ENCODE assay signal across 1 cellular context in genomic region chr3:172696357-172696756, GRCh38.
TF ChIP-seq lines count a peak whose summit lies in the region.

No MANE protein-coding gene starts in this region.

TF ChIP-seq in HepG2, 621 proteins besides CTCF, POLR2A, EP300 and RAD21 (continued from another document and continues in another):
- TF ChIP-seq, protein P1, sequence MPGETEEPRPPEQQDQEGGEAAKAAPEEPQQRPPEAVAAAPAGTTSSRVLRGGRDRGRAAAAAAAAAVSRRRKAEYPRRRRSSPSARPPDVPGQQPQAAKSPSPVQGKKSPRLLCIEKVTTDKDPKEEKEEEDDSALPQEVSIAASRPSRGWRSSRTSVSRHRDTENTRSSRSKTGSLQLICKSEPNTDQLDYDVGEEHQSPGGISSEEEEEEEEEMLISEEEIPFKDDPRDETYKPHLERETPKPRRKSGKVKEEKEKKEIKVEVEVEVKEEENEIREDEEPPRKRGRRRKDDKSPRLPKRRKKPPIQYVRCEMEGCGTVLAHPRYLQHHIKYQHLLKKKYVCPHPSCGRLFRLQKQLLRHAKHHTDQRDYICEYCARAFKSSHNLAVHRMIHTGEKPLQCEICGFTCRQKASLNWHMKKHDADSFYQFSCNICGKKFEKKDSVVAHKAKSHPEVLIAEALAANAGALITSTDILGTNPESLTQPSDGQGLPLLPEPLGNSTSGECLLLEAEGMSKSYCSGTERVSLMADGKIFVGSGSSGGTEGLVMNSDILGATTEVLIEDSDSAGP (CRISPR knock-in tag; IDR thresholded peaks at IDR 0.05; ENCODE audit: borderline replicate concordance), result no peak
- TF ChIP-seq ZNF839 (CRISPR knock-in tag; IDR thresholded peaks at IDR 0.05; ENCODE audit: borderline replicate concordance) (no peak), BHLHE40 (IDR thresholded peaks at IDR 0.05; ENCODE audit: low read length) (no peak), FOXP1 (IDR thresholded peaks at IDR 0.05) (peak; percentile 68), FOXP1 (CRISPR knock-in tag; IDR thresholded peaks at IDR 0.05) (peak; percentile 92), ZNF335 (CRISPR knock-in tag; IDR thresholded peaks at IDR 0.05) (peak; percentile 64; the same call in 1 of the 2 replicates), GABPB1 (CRISPR knock-in tag; IDR thresholded peaks at IDR 0.05) (no peak), RBM22 (optimal IDR thresholded peaks at IDR 0.05; ENCODE audit: low read length) (no peak), STAG1 (CRISPR knock-in tag; IDR thresholded peaks at IDR 0.05) (no peak), RERE (CRISPR knock-in tag; IDR thresholded peaks at IDR 0.05; ENCODE audit: low read depth) (peak; percentile 75; the same call in 1 of the 2 replicates), CEBPG (CRISPR knock-in tag; IDR thresholded peaks at IDR 0.05) (peak; percentile 99), ZNF878 (CRISPR knock-in tag; IDR thresholded peaks at IDR 0.05) (no peak), MTF1 (CRISPR knock-in tag; IDR thresholded peaks at IDR 0.05) (no peak), ZNF749 (CRISPR knock-in tag; IDR thresholded peaks at IDR 0.05; ENCODE audit: borderline replicate concordance) (no peak), ATF1 (CRISPR knock-in tag; IDR thresholded peaks at IDR 0.05) (peak; percentile 50; the same call in 1 of the 2 replicates), IKZF5 (CRISPR knock-in tag; IDR thresholded peaks at IDR 0.05) (peak; percentile 73), GLI4 (CRISPR knock-in tag; IDR thresholded peaks at IDR 0.05; ENCODE audit: borderline replicate concordance) (no peak), ZNF260 (CRISPR knock-in tag; IDR thresholded peaks at IDR 0.05; ENCODE audit: borderline replicate concordance, low read depth) (no peak), PRPF4 (IDR thresholded peaks at IDR 0.05; ENCODE audit: low read depth, low read length, poor library complexity, severe bottlenecking) (no peak), NFRKB (IDR thresholded peaks at IDR 0.05) (no peak), SAFB2 (CRISPR knock-in tag; IDR thresholded peaks at IDR 0.05; ENCODE audit: borderline replicate concordance, low read depth) (no peak), RARA (CRISPR knock-in tag; IDR thresholded peaks at IDR 0.05) (peak; percentile 96), HNF1A (IDR thresholded peaks at IDR 0.05; ENCODE audit: low read depth) (peak; percentile 69), HNF1A (CRISPR knock-in tag; IDR thresholded peaks at IDR 0.05; ENCODE audit: borderline replicate concordance) (peak; percentile 84; the same call in 1 of the 2 replicates), ZNF549 (CRISPR knock-in tag; IDR thresholded peaks at IDR 0.05) (no peak), CBX2 (IDR thresholded peaks at IDR 0.05; ENCODE audit: low read depth, low read length) (no peak), CBX2 (CRISPR knock-in tag; IDR thresholded peaks at IDR 0.05; ENCODE audit: low read depth) (no peak), SALL1 (CRISPR knock-in tag; IDR thresholded peaks at IDR 0.05) (peak; percentile 96; the same call in 1 of the 2 replicates), ZNF350 (CRISPR knock-in tag; IDR thresholded peaks at IDR 0.05; ENCODE audit: borderline replicate concordance, low read depth) (no peak), U2AF1 (optimal IDR thresholded peaks at IDR 0.05; ENCODE audit: low read depth, low read length) (no peak), ZNF484 (CRISPR knock-in tag; IDR thresholded peaks at IDR 0.05; ENCODE audit: borderline replicate concordance, low read depth) (no peak), KMT2A (CRISPR knock-in tag; IDR thresholded peaks at IDR 0.05) (peak; percentile 52; the same call in 1 of the 2 replicates), ZFP36L2 (CRISPR knock-in tag; IDR thresholded peaks at IDR 0.05) (no peak), SRSF1 (optimal IDR thresholded peaks at IDR 0.05; ENCODE audit: low read depth, low read length) (no peak)
- TF ChIP-seq, protein P2, sequence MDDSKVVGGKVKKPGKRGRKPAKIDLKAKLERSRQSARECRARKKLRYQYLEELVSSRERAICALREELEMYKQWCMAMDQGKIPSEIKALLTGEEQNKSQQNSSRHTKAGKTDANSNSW (CRISPR knock-in tag; IDR thresholded peaks at IDR 0.05; ENCODE audit: borderline replicate concordance), result no peak
- TF ChIP-seq, protein P3, sequence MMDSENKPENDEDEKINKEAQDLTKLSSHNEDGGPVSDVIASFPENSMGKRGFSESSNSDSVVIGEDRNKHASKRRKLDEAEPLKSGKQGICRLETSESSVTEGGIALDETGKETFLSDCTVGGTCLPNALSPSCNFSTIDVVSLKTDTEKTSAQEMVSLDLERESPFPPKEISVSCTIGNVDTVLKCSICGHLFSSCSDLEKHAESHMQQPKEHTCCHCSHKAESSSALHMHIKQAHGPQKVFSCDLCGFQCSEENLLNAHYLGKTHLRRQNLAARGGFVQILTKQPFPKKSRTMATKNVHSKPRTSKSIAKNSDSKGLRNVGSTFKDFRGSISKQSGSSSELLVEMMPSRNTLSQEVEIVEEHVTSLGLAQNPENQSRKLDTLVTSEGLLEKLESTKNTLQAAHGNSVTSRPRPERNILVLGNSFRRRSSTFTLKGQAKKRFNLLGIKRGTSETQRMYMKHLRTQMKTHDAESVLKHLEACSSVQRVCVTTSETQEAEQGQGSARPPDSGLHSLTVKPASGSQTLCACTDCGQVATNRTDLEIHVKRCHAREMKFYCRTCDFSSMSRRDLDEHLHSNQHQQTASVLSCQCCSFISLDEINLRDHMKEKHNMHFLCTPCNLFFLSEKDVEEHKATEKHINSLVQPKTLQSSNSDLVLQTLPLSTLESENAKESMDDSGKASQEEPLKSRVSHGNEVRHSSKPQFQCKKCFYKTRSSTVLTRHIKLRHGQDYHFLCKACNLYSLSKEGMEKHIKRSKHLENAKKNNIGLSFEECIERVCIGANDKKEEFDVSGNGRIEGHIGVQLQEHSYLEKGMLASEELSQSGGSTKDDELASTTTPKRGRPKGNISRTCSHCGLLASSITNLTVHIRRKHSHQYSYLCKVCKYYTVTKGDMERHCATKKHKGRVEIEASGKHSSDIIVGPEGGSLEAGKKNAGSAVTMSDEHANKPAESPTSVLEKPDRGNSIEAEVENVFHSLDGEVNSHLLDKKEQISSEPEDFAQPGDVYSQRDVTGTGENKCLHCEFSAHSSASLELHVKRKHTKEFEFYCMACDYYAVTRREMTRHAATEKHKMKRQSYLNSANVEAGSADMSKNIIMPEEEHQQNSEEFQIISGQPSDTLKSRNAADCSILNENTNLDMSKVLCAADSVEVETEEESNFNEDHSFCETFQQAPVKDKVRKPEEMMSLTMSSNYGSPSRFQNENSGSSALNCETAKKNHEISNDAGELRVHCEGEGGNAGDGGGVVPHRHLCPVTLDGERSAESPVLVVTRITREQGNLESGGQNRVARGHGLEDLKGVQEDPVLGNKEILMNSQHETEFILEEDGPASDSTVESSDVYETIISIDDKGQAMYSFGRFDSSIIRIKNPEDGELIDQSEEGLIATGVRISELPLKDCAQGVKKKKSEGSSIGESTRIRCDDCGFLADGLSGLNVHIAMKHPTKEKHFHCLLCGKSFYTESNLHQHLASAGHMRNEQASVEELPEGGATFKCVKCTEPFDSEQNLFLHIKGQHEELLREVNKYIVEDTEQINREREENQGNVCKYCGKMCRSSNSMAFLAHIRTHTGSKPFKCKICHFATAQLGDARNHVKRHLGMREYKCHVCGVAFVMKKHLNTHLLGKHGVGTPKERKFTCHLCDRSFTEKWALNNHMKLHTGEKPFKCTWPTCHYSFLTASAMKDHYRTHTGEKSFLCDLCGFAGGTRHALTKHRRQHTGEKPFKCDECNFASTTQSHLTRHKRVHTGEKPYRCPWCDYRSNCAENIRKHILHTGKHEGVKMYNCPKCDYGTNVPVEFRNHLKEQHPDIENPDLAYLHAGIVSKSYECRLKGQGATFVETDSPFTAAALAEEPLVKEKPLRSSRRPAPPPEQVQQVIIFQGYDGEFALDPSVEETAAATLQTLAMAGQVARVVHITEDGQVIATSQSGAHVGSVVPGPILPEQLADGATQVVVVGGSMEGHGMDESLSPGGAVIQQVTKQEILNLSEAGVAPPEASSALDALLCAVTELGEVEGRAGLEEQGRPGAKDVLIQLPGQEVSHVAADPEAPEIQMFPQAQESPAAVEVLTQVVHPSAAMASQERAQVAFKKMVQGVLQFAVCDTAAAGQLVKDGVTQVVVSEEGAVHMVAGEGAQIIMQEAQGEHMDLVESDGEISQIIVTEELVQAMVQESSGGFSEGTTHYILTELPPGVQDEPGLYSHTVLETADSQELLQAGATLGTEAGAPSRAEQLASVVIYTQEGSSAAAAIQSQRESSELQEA (CRISPR knock-in tag; IDR thresholded peaks at IDR 0.05; ENCODE audit: not compliant biosample characterization), result no peak
- TF ChIP-seq, protein P4, sequence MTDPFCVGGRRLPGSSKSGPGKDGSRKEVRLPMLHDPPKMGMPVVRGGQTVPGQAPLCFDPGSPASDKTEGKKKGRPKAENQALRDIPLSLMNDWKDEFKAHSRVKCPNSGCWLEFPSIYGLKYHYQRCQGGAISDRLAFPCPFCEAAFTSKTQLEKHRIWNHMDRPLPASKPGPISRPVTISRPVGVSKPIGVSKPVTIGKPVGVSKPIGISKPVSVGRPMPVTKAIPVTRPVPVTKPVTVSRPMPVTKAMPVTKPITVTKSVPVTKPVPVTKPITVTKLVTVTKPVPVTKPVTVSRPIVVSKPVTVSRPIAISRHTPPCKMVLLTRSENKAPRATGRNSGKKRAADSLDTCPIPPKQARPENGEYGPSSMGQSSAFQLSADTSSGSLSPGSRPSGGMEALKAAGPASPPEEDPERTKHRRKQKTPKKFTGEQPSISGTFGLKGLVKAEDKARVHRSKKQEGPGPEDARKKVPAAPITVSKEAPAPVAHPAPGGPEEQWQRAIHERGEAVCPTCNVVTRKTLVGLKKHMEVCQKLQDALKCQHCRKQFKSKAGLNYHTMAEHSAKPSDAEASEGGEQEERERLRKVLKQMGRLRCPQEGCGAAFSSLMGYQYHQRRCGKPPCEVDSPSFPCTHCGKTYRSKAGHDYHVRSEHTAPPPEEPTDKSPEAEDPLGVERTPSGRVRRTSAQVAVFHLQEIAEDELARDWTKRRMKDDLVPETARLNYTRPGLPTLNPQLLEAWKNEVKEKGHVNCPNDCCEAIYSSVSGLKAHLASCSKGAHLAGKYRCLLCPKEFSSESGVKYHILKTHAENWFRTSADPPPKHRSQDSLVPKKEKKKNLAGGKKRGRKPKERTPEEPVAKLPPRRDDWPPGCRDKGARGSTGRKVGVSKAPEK (CRISPR knock-in tag; IDR thresholded peaks at IDR 0.05; ENCODE audit: borderline replicate concordance), result no peak
